ENCODE assay signal across 8 cellular contexts in the genomic region with DNA sequence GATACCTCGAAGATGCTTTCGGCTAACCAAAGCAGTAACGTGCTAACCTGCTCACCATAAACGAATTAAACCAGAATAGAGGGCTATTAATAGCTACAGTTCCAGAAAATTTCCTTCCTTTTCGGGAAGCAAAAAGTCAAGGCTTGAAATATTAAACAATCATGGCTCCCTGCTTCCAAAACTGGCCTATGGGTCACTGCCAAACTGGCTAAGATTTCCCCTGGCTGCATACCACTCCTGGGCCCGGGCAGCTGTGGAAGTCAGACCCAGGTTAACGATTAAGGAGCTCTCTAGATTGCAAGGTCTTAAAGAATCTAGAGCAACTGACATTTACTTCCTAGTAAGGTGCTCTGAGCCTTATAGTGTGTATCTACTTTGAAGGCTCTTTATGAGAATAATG. TPM values are rescaled to one million over a fixed set of nuclear protein-coding genes. Genes with fewer than 3 reads are reported as not detected.
DNase-seq lines count a peak whose midpoint lies in the region; ATAC-seq and TF ChIP-seq lines count a peak whose summit lies in the region.

No MANE protein-coding gene starts in this region.

- peaks cover 10 to 21% of the 10 kb centered on the region in 2 donors for H3K4me1 Mint-ChIP-seq in natural killer cell treated with Interleukin-12 subunit alpha and Interleukin-12 subunit beta and Interleukin-15 and Interleukin-18, amount 100 ng/mL, for 72 hours (ENCODE audit: low read depth in 2 of 2)
- H3K4me1 Mint-ChIP-seq in natural killer cell, result peaks cover 18 to 30% of the 10 kb centered on the region in 2 donors

- peaks cover 3 to 22% of the 10 kb centered on the region in 2 donors for H3K27me3 Mint-ChIP-seq in natural killer cell treated with Interleukin-12 subunit alpha and Interleukin-12 subunit beta and Interleukin-15 and Interleukin-18, amount 100 ng/mL, for 72 hours
- H3K27me3 Mint-ChIP-seq in natural killer cell (ENCODE audit: low read depth in 2 of 2), result no peaks in the 10 kb centered on the region

- WGBS in mesodermal cell (ENCODE audit: insufficient coverage in 2 of 2), 2 experiments, result 3 to 15% methylated on average over 3 to 5 of the region's 7 CpGs

- H3K9me3 Mint-ChIP-seq in natural killer cell treated with Interleukin-12 subunit alpha and Interleukin-12 subunit beta and Interleukin-15 and Interleukin-18, amount 100 ng/mL, for 72 hours, result no peaks in the 10 kb centered on the region
- H3K9me3 Mint-ChIP-seq in natural killer cell, result no peaks in the 10 kb centered on the region

- DNase-seq in natural killer cell treated with Interleukin-12 subunit alpha and Interleukin-12 subunit beta and Interleukin-15 and Interleukin-18, amount 100 ng/mL, for 72 hours (ENCODE audit: low spot score), result no peak
- DNase-seq in natural killer cell, result no peak
- DNase-seq in cardiac fibroblast (ENCODE audit: low read depth in 2 of 2), result no peak
- no peak for DNase-seq in vagina (ENCODE audit: extremely low spot score in 2 of 2)
- no peak for DNase-seq in HPDE6-E6E7 (ENCODE audit: extremely low spot score)

- H3K27ac ChIP-seq in mesodermal cell (ENCODE audit: low read depth, low read length, severe bottlenecking), result no peak overlapping the region
- peak overlapping the region; percentile 96 for H3K27ac ChIP-seq in vagina

- H3K9me3 ChIP-seq in mesodermal cell (ENCODE audit: control insufficient read depth, low read length) (peaks cover 9% of the 10 kb centered on the region), vagina (no peaks in the 10 kb centered on the region)

- TF ChIP-seq CTCF in natural killer cell (IDR thresholded peaks at IDR 0.05), result no peak
- no peak for TF ChIP-seq CTCF in cardiac fibroblast (IDR thresholded peaks at IDR 0.05; ENCODE audit: low read depth, low read length)
- no peak for TF ChIP-seq CTCF in vagina (IDR thresholded peaks at IDR 0.05)

- no peaks in the 10 kb centered on the region for H3K27me3 ChIP-seq in vagina

- peak overlapping the region; percentile 83 for H3K4me3 Mint-ChIP-seq in natural killer cell treated with Interleukin-12 subunit alpha and Interleukin-12 subunit beta and Interleukin-15 and Interleukin-18, amount 100 ng/mL, for 72 hours
- H3K4me3 Mint-ChIP-seq in natural killer cell, result no peak overlapping the region

- ATAC-seq in natural killer cell treated with Interleukin-12 subunit alpha and Interleukin-12 subunit beta and Interleukin-15 and Interleukin-18, amount 100 ng/mL, for 72 hours, result no peak
- ATAC-seq in natural killer cell (no peak), HG03378 (IDR thresholded peaks at IDR 0.05; ENCODE audit: unreplicated experiment) (no peak), HG03442 (IDR thresholded peaks at IDR 0.05; ENCODE audit: unreplicated experiment) (no peak)

- no peak overlapping the region for H3K27ac Mint-ChIP-seq in natural killer cell treated with Interleukin-12 subunit alpha and Interleukin-12 subunit beta and Interleukin-15 and Interleukin-18, amount 100 ng/mL, for 72 hours
- no peak overlapping the region for H3K27ac Mint-ChIP-seq in natural killer cell

- peaks cover 24% of the 10 kb centered on the region for H3K36me3 ChIP-seq in mesodermal cell (ENCODE audit: control insufficient read depth, insufficient read depth, low read length)
- H3K36me3 ChIP-seq in vagina, result no peaks in the 10 kb centered on the region

- H3K36me3 Mint-ChIP-seq in natural killer cell treated with Interleukin-12 subunit alpha and Interleukin-12 subunit beta and Interleukin-15 and Interleukin-18, amount 100 ng/mL, for 72 hours, result no peaks in the 10 kb centered on the region
- H3K36me3 Mint-ChIP-seq in natural killer cell, result no peaks in the 10 kb centered on the region

- TF ChIP-seq POLR2A in vagina (IDR thresholded peaks at IDR 0.05), result no peak

- H3K4me3 ChIP-seq in cardiac fibroblast (replicated peaks in 1 of 2; ENCODE audit: low read depth in 2 of 2, low read length in 2 of 2) (peak overlapping the region; percentile 87 to 95), mesodermal cell (ENCODE audit: extremely low read depth, insufficient read depth, low read length, poor library complexity, severe bottlenecking) (peak overlapping the region; percentile 96), vagina (peak overlapping the region; percentile 75 to 92)

- H3K4me1 ChIP-seq in mesodermal cell (ENCODE audit: control insufficient read depth, insufficient read depth, low read length, poor library complexity, severe bottlenecking) (peaks cover 23% of the 10 kb centered on the region), vagina (peaks cover 53% of the 10 kb centered on the region)

- intact Hi-C loops in natural killer cell (cut with micrococcal nuclease), result no loop called here
- intact Hi-C loops in vagina (cut with DNase I), result no loop called here

RNA-seq across cellular contexts. Expression of gene AMOTL1, which starts 1.7 kb away (rescaled TPM):
- total RNA-seq in natural killer cell treated with Interleukin-12 subunit alpha and Interleukin-12 subunit beta and Interleukin-15 and Interleukin-18, amount 100 ng/mL, for 72 hours, result 1 to 10 TPM; 5.5 to 5.7 TPM
- 1 to 10 TPM; 7.1 to 8.9 (median 8.7) TPM for total RNA-seq in natural killer cell
- polyA plus RNA-seq in mesodermal cell (2013, experiment 1 of 2), result 69.7 TPM
- polyA plus RNA-seq in mesodermal cell (2013, experiment 2 of 2), result 60.8 TPM
- 45.7 TPM for total RNA-seq in vagina
